In the genomic region with DNA sequence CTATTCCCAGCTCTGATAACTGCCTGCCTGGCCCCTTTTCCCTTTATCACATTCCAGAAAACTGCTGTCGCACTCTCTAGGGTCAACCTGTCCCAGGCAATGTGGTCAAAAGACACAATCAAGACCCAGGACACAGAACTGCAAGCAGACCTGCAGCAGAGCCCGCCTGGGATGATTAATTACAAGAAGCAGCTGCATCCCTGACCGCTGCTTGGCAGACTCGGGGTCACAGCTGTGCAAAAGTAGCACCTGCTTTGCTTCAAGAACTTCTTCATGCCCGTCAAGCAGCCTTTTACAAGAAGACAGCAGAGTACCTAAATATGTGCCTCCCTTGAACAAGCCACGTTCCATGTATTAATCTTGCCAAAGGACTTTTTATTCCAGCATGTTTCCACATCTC, we compare ENCODE assay signal across 21 cellular contexts.
"Had no signal": no experiment of that assay in that cellular context is flagged by ENCODE, and none has a peak within 500 bp of the region (broad histone marks: within the 10 kb centered on the region; RNA-seq: fewer than 3 reads in every experiment).

No MANE protein-coding gene starts in this region.

- H3K4me3 ChIP-seq: dorsolateral prefrontal cortex, gastrocnemius medialis, heart right ventricle, skin epidermis, stomach, thoracic aorta, transverse colon had no signal

- H3K36me3 Mint-ChIP-seq: natural killer cell had no signal

- ATAC-seq: gastrocnemius medialis, heart right ventricle, left lobe of liver, natural killer cell, sciatic nerve had no signal

- H3K27me3 ChIP-seq: heart right ventricle, transverse colon had no signal

- H3K4me1 ChIP-seq: gastrocnemius medialis, heart right ventricle, stomach, transverse colon had no signal

- H3K4me1 Mint-ChIP-seq: natural killer cell, neural crest cell had no signal

- H3K36me3 ChIP-seq: gastrocnemius medialis, heart right ventricle, stomach, thoracic aorta, transverse colon had no signal

- H3K27ac Mint-ChIP-seq: natural killer cell had no signal

- DNase-seq: cortex of kidney; dorsolateral prefrontal cortex; effector CD8-positive, alpha-beta T cell; gastrocnemius medialis; heart right ventricle; hypothalamus; kidney glomerular epithelial cell; mammary epithelial cell; natural killer cell; posterior cingulate gyrus; stimulated activated CD4-positive, alpha-beta T cell treated with anti-CD3 and anti-CD28 coated beads, Interleukin-2, amount 100 ng/mL, for 24 hours; stimulated activated CD4-positive, alpha-beta T cell treated with anti-CD3 and anti-CD28 coated beads, Interleukin-4, amount 100 ng/mL, for 4 hours; stimulated activated naive CD4-positive, alpha-beta T cell; stomach; substantia nigra; transverse colon had no signal

- H3K9me3 ChIP-seq: gastrocnemius medialis, heart right ventricle, stomach, thoracic aorta, transverse colon had no signal

- H3K4me3 Mint-ChIP-seq: natural killer cell, neural crest cell had no signal

- H3K9me3 Mint-ChIP-seq: natural killer cell, neural crest cell had no signal

- H3K27ac ChIP-seq: dorsolateral prefrontal cortex, gastrocnemius medialis, heart right ventricle, skin epidermis, stomach, thoracic aorta, transverse colon had no signal
